In genomic region chr17:8153957-8154607, GRCh38 we compare ENCODE assay signal across 8 cellular contexts. TPM values are rescaled to one million over a fixed set of nuclear protein-coding genes. Genes with fewer than 3 reads are reported as not detected.
A peak's percentile ranks its signal among the peaks of the same experiment; 100 is the strongest.
DNase-seq lines count a peak whose midpoint lies in the region; ATAC-seq and TF ChIP-seq lines count a peak whose summit lies in the region.

No MANE protein-coding gene starts in this region.

- peak; percentile 99 for TF ChIP-seq EP300 in gastroesophageal sphincter (IDR thresholded peaks at IDR 0.05)

- H3K23ac ChIP-seq in neuronal stem cell (ENCODE audit: low read depth, low read length, poor library complexity), result peak overlapping the region; percentile 61

- H3K9ac ChIP-seq in HUES6 (ENCODE audit: low read length), result peak overlapping the region; percentile 30
- peak overlapping the region; percentile 70 for H3K9ac ChIP-seq in SK-N-MC (ENCODE audit: insufficient read length)
- H3K9ac ChIP-seq in neuronal stem cell (ENCODE audit: low read depth, low read length, poor library complexity), result peak overlapping the region; percentile 27
- peak overlapping the region; percentile 100 for H3K9ac ChIP-seq in stomach smooth muscle (ENCODE audit: low read length in 2 of 2)

- H3K36me3 Mint-ChIP-seq in CD4-positive, alpha-beta T cell (ENCODE audit: low read depth), result peaks cover 71% of the 10 kb centered on the region
- no peaks in the 10 kb centered on the region for H3K36me3 Mint-ChIP-seq in activated naive CD8-positive, alpha-beta T cell

- peaks cover 4% of the 10 kb centered on the region for H3K27me3 Mint-ChIP-seq in CD4-positive, alpha-beta T cell
- no peaks in the 10 kb centered on the region for H3K27me3 Mint-ChIP-seq in activated naive CD8-positive, alpha-beta T cell

- no peak overlapping the region for H3K4me3 Mint-ChIP-seq in CD4-positive, alpha-beta T cell
- H3K4me3 Mint-ChIP-seq in activated naive CD8-positive, alpha-beta T cell, result peak overlapping the region; percentile 94

- H3K18ac ChIP-seq in neuronal stem cell (ENCODE audit: low read length), result peak overlapping the region; percentile 88

- H3K4me1 ChIP-seq in HUES6 (ENCODE audit: control insufficient read depth, insufficient read depth, low read length) (peaks cover 33% of the 10 kb centered on the region), gastroesophageal sphincter (peaks cover 0 to 58% (median 33%) of the 10 kb centered on the region in 3 donors), neuronal stem cell (ENCODE audit: control insufficient read depth in 2 of 2, insufficient read depth in 1 of 2, low read depth in 1 of 2, low read length in 2 of 2) (peaks cover 33 to 39% of the 10 kb centered on the region in 2 donors), stomach smooth muscle (ENCODE audit: control insufficient read depth, insufficient read depth, low read length) (peaks cover 61% of the 10 kb centered on the region)

- peak overlapping the region; percentile 50 for H2AFZ ChIP-seq in neuronal stem cell (ENCODE audit: low read length)

- ATAC-seq in CD4-positive, alpha-beta T cell (ENCODE audit: poor library complexity), result peak; percentile 8
- peak; percentile 61 for ATAC-seq in gastroesophageal sphincter

- peak overlapping the region; percentile 77 for H3K4me2 ChIP-seq in neuronal stem cell (ENCODE audit: insufficient read depth, low read length, poor library complexity, severe bottlenecking)

- WGBS in gastroesophageal sphincter (ENCODE audit: low coverage in 1 of 2), 2 donors, result 0 to 1% methylated on average over 2 to 11 of the region's 22 CpGs
- no CpG with 5 or more reads among the region's 22 CpGs for WGBS in neuronal stem cell (ENCODE audit: extremely low coverage in 2 of 2, insufficient read length in 2 of 2, insufficient replicate concordance in 1 of 2), 2 donors

- H3K27ac ChIP-seq in CD4-positive, alpha-beta T cell (ENCODE audit: low read depth, low read length), result peak overlapping the region; percentile 99
- H3K27ac ChIP-seq in HUES6 (ENCODE audit: low read depth, low read length) (peak overlapping the region; percentile 23; the same call in 1 of the 2 replicates), SK-N-MC (peak overlapping the region; percentile 96), gastroesophageal sphincter (peak overlapping the region; percentile 99 to 100 (median 99)), neuronal stem cell (replicated peaks; ENCODE audit: low read length) (peak overlapping the region; percentile 95), stomach smooth muscle (ENCODE audit: low read length) (peak overlapping the region; percentile 100)

- peak overlapping the region; percentile 96 for H3K4me3 ChIP-seq in HUES6 (ENCODE audit: low read depth, low read length)
- H3K4me3 ChIP-seq in SK-N-MC, result peak overlapping the region; percentile 80
- peak overlapping the region; percentile 79 to 91 for H3K4me3 ChIP-seq in gastroesophageal sphincter
- H3K4me3 ChIP-seq in neuronal stem cell (ENCODE audit: low read length in 2 of 2), result peak overlapping the region; percentile 31 to 32
- H3K4me3 ChIP-seq in stomach smooth muscle (ENCODE audit: low read length in 2 of 2), result peak overlapping the region; percentile 96

- peak overlapping the region; percentile 46 for H2BK5ac ChIP-seq in neuronal stem cell (ENCODE audit: low read length)

- no peak overlapping the region for H3K14ac ChIP-seq in neuronal stem cell (ENCODE audit: low read length)

- no peak overlapping the region for H3K4ac ChIP-seq in neuronal stem cell (ENCODE audit: low read length)

- peak overlapping the region; percentile 42 for H2AK5ac ChIP-seq in neuronal stem cell (ENCODE audit: low read depth, low read length)

- peaks cover 60% of the 10 kb centered on the region for H3K4me1 Mint-ChIP-seq in CD4-positive, alpha-beta T cell (ENCODE audit: low read depth)
- H3K4me1 Mint-ChIP-seq in activated naive CD8-positive, alpha-beta T cell (ENCODE audit: low read depth), result peaks cover 22% of the 10 kb centered on the region

- TF ChIP-seq CTCF in CD4-positive, alpha-beta T cell (IDR thresholded peaks at IDR 0.05), result no peak
- no peak for TF ChIP-seq CTCF in gastroesophageal sphincter (IDR thresholded peaks at IDR 0.05)

- peak; percentile 85 to 91 for TF ChIP-seq POLR2A in gastroesophageal sphincter (IDR thresholded peaks at IDR 0.05)

- no peak overlapping the region for H2BK120ac ChIP-seq in neuronal stem cell (ENCODE audit: low read depth, low read length)

- no peak overlapping the region for H4K8ac ChIP-seq in neuronal stem cell (ENCODE audit: low read depth, low read length)

- H2BK12ac ChIP-seq in neuronal stem cell (ENCODE audit: low read length), result no peak overlapping the region

- H3K79me1 ChIP-seq in neuronal stem cell (ENCODE audit: low read depth, low read length), result peaks cover 12% of the 10 kb centered on the region

- POLR2A ChIA-PET in CD4-positive, alpha-beta T cell (lab: Charles Lee), result interaction anchor here (0.6 to 16.4 kb wide), 11 partner anchors 9 to 141 kb away, joined by 3 to 419 read pairs (median 19); partner anchors contain the start of genes BORCS6, CTC1, SLC25A35 and TMEM107

- H3K27ac Mint-ChIP-seq in CD4-positive, alpha-beta T cell, result no peak overlapping the region
- H3K27ac Mint-ChIP-seq in activated naive CD8-positive, alpha-beta T cell, result no peak overlapping the region

- peak overlapping the region; percentile 82 for H2BK15ac ChIP-seq in neuronal stem cell (ENCODE audit: low read length)

- H3K27me3 ChIP-seq in CD4-positive, alpha-beta T cell (ENCODE audit: control insufficient read depth, insufficient read depth, low read length), result no peaks in the 10 kb centered on the region
- H3K27me3 ChIP-seq in HUES6 (ENCODE audit: control insufficient read depth, insufficient read depth, low read length) (no peaks in the 10 kb centered on the region), gastroesophageal sphincter (no peaks in the 10 kb centered on the region), neuronal stem cell (ENCODE audit: control insufficient read depth in 3 of 3, insufficient read depth in 3 of 3, low read depth in 1 of 3, low read length in 3 of 3) (no peaks in the 10 kb centered on the region), stomach smooth muscle (ENCODE audit: control insufficient read depth in 1 of 2, insufficient read depth in 2 of 2, low read length in 2 of 2) (no peaks in the 10 kb centered on the region)

- H3K9me3 Mint-ChIP-seq in CD4-positive, alpha-beta T cell, result no peaks in the 10 kb centered on the region
- no peaks in the 10 kb centered on the region for H3K9me3 Mint-ChIP-seq in activated naive CD8-positive, alpha-beta T cell (ENCODE audit: low read depth)

- CTCF ChIA-PET in CD4-positive, alpha-beta T cell (lab: Charles Lee), result interaction anchor here (1.1 to 2.0 kb wide), 2 partner anchors 13 to 15 kb away, joined by 3 to 6 read pairs; no protein-coding TSS in a partner anchor

- intact Hi-C loops in CD4-positive, alpha-beta T cell (cut with DNase I, micrococcal nuclease), result loop anchor here (10.0 kb wide), 2 partner anchors 319 to 669 kb away; partner anchors contain the start of genes KDM6B (in 1 of the 2), POLR2A (in 1 of the 2) and SLC35G6 (in 1 of the 2)

- H3K36me3 ChIP-seq in HUES6 (ENCODE audit: control insufficient read depth, insufficient read depth, low read length) (peaks cover 11% of the 10 kb centered on the region), SK-N-MC (ENCODE audit: insufficient read depth, low read length) (peaks cover 14% of the 10 kb centered on the region; the same call in 1 of the 2 replicates), gastroesophageal sphincter (peaks cover 0 to 26% of the 10 kb centered on the region in 2 donors), neuronal stem cell (replicated peaks in 1 of 2; ENCODE audit: control insufficient read depth in 2 of 2, insufficient read depth in 2 of 2, low read length in 2 of 2) (peaks cover 14 to 21% of the 10 kb centered on the region in 2 donors), stomach smooth muscle (ENCODE audit: control insufficient read depth in 2 of 2, insufficient read depth in 2 of 2, low read length in 2 of 2) (peaks cover 20 to 22% of the 10 kb centered on the region in 2 donors)

- H4K91ac ChIP-seq in neuronal stem cell (ENCODE audit: low read depth, low read length, poor library complexity), result no peak overlapping the region

- no peaks in the 10 kb centered on the region for H3K9me3 ChIP-seq in CD4-positive, alpha-beta T cell (ENCODE audit: control insufficient read depth, low read length)
- H3K9me3 ChIP-seq in HUES6 (ENCODE audit: control insufficient read depth, insufficient read depth, low read depth, low read length) (no peaks in the 10 kb centered on the region), SK-N-MC (ENCODE audit: low read depth, low read length) (no peaks in the 10 kb centered on the region), gastroesophageal sphincter (no peaks in the 10 kb centered on the region), neuronal stem cell (replicated peaks in 1 of 2; ENCODE audit: control insufficient read depth in 2 of 2, insufficient read depth in 1 of 2, low read depth in 1 of 2, low read length in 2 of 2) (no peaks in the 10 kb centered on the region), stomach smooth muscle (ENCODE audit: control insufficient read depth in 2 of 2, low read length in 2 of 2) (no peaks in the 10 kb centered on the region)

- peak; percentile 63 to 97 (median 86) for DNase-seq in CD4-positive, alpha-beta T cell
- DNase-seq in SK-N-MC (ENCODE audit: low read depth, low spot score) (no peak), neuronal stem cell (ENCODE audit: low spot score) (peak; percentile 97), UCSD-AML1 (lab: John Stamatoyannopoulos, UW; ENCODE audit: unreplicated experiment) (no peak)

RNA-seq across cellular contexts. Expression of gene PER1, which starts 1.9 kb away (rescaled TPM):
- total RNA-seq in CD4-positive, alpha-beta T cell, result 1,000 to 10,000 TPM; 1,723 to 1,794 TPM
- total RNA-seq in gastroesophageal sphincter, result 100 to 1,000 TPM in 3 of 4 donors, 10 to 100 TPM in 1; 67.1 to 188 (median 136) TPM
- 17.0 TPM for polyA plus RNA-seq in neuronal stem cell (2013, experiment 1 of 2)
- 18.7 TPM for polyA plus RNA-seq in neuronal stem cell (2013, experiment 2 of 2)

RNA-seq across cellular contexts. Expression of gene VAMP2, which starts 8.7 kb away (rescaled TPM):
- 100 to 1,000 TPM; 351 to 366 TPM for total RNA-seq in CD4-positive, alpha-beta T cell
- 10 to 100 TPM; 14.6 to 39.8 (median 33.4) TPM for total RNA-seq in gastroesophageal sphincter
- polyA plus RNA-seq in neuronal stem cell (2013, experiment 1 of 2), result 47.3 TPM
- 45.3 TPM for polyA plus RNA-seq in neuronal stem cell (2013, experiment 2 of 2)

RNA-seq across cellular contexts. Expression of gene TMEM107, which starts 22.1 kb away (rescaled TPM):
- 10 to 100 TPM; 12.2 to 12.9 TPM for total RNA-seq in CD4-positive, alpha-beta T cell
- total RNA-seq in gastroesophageal sphincter, result 10 to 100 TPM; 11.2 to 18.8 (median 15.5) TPM
- polyA plus RNA-seq in neuronal stem cell (2013, experiment 1 of 2), result 14.8 TPM
- 15.2 TPM for polyA plus RNA-seq in neuronal stem cell (2013, experiment 2 of 2)

RNA-seq across cellular contexts. Expression of gene HES7, which starts 30.2 kb away (rescaled TPM):
- total RNA-seq in CD4-positive, alpha-beta T cell, result under 1 TPM; 0.52 to 0.53 TPM
- under 1 TPM in 2 of 4 donors, not detected in 2; 0.89 to 0.94 TPM for total RNA-seq in gastroesophageal sphincter
- polyA plus RNA-seq in neuronal stem cell (2013, experiment 1 of 2), result 5.8 TPM
- 4.2 TPM for polyA plus RNA-seq in neuronal stem cell (2013, experiment 2 of 2)

RNA-seq across cellular contexts. Expression of gene ALOXE3, which starts 35.8 kb away (rescaled TPM):
- total RNA-seq in CD4-positive, alpha-beta T cell, result under 1 TPM; 0.81 to 0.91 TPM
- total RNA-seq in gastroesophageal sphincter, result under 1 TPM in 1 of 4 donors, not detected in 3; 0.37 TPM
- polyA plus RNA-seq in neuronal stem cell (2013, experiment 1 of 2), result 0.07 TPM
- 0.11 TPM for polyA plus RNA-seq in neuronal stem cell (2013, experiment 2 of 2)

Comparison
In these comparisons a context has a peak if more than half of its experiments do, and no peak if none do; other contexts are left out.
1. DNase-seq: peak in CD4-positive, alpha-beta T cell (10 of 10) and neuronal stem cell (single experiment); none in SK-N-MC (single experiment) and UCSD-AML1 (single experiment).
2. H3K27ac ChIP-seq: peak in every context shown above with its lines; median percentile 100 in stomach smooth muscle; 99 in CD4-positive, alpha-beta T cell; 99 in gastroesophageal sphincter; 96 in SK-N-MC; 95 in neuronal stem cell; 23 in HUES6.
3. H3K4me3 ChIP-seq: peak in every context shown above with its lines; median percentile 96 in HUES6; 96 in stomach smooth muscle; 85 in gastroesophageal sphincter; 80 in SK-N-MC; 32 in neuronal stem cell.
4. H3K9ac ChIP-seq: peak in every context shown above with its lines; median percentile 100 in stomach smooth muscle; 70 in SK-N-MC; 30 in HUES6; 27 in neuronal stem cell.
5. RNA of gene PER1, which starts 1.9 kb away (total RNA-seq): 1,723 to 1,794 TPM in CD4-positive, alpha-beta T cell; 67.1 to 188 TPM in gastroesophageal sphincter; every median in the first group is over 4 times any median in the second.
6. RNA of gene VAMP2, which starts 8.7 kb away (total RNA-seq): 351 to 366 TPM in CD4-positive, alpha-beta T cell; 14.6 to 39.8 TPM in gastroesophageal sphincter; every median in the first group is over 4 times any median in the second.